In the genomic region with DNA sequence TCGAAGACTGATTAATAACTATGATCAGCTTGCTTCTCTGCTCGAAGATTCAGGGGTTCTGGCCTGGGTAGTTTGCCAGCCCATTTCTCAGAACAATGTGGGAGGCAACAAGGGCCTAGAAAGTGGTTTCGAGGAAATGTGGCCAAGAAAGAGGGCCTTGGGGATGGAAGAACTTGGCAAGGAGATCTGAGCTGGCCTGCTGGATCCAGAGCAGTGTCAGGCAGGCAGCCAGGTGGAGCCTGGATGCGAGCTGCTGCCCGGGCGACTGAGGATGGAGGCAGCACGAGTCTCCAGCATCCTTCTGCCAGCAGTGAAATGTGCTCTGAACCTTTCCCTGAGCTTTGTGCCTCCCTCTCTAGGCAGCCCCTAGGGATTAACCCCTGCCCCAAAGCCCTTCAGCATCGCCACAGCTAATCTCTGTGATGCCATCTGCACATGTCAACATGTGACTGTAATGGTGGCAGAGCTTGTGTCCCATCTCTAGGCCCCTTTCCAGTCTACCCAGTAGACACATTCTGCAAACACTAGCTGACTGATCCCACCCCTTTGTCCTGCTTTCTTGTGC, we compare ENCODE assay signal across 13 cellular contexts.
DNase-seq lines count a peak whose midpoint lies in the region; ATAC-seq and TF ChIP-seq lines count a peak whose summit lies in the region.
"Had no signal": no experiment of that assay in that cellular context is flagged by ENCODE, and none has a peak within 500 bp of the region (broad histone marks: within the 10 kb centered on the region; RNA-seq: fewer than 3 reads in every experiment).

No MANE protein-coding gene starts in this region.

- intact Hi-C loops in mammary epithelial cell (cut with micrococcal nuclease) (loop anchor here (5.0 kb wide), 1 partner anchor 39 kb away; no protein-coding TSS in a partner anchor), tibial artery (cut with DNase I; ENCODE audit: low total_unique reads) (no loop called here)

- no peaks in the 10 kb centered on the region for H3K9me3 ChIP-seq in mammary epithelial cell (replicated peaks; ENCODE audit: insufficient read depth, low read length)
- no peaks in the 10 kb centered on the region for H3K9me3 ChIP-seq in tibial artery
- H3K9me3 ChIP-seq: BLaER1 had no signal

- peak overlapping the region in 1 of 10 donors; percentile 35 for H3K4me3 Mint-ChIP-seq in naive thymus-derived CD8-positive, alpha-beta T cell
- H3K4me3 Mint-ChIP-seq: activated naive CD8-positive, alpha-beta T cell treated with anti-CD3 and anti-CD28 coated beads, Interleukin-2, amount 10 ng/mL, durations not matched to agents 7 days and 5 days; stimulated activated effector memory CD8-positive, alpha-beta T cell treated with anti-CD3 and anti-CD28 coated beads, Interleukin-12 subunit alpha, Interleukin-12 subunit beta, amount 100 ng/mL, for 72 hours had no signal

- peaks cover 0 to 2% (median 0%) of the 10 kb centered on the region in 5 donors for H3K27me3 Mint-ChIP-seq in naive thymus-derived CD8-positive, alpha-beta T cell

- no peaks in the 10 kb centered on the region for H3K9me3 Mint-ChIP-seq in naive thymus-derived CD8-positive, alpha-beta T cell
- H3K9me3 Mint-ChIP-seq: activated naive CD8-positive, alpha-beta T cell treated with anti-CD3 and anti-CD28 coated beads, Interleukin-2, amount 10 ng/mL, durations not matched to agents 7 days and 5 days; stimulated activated effector memory CD8-positive, alpha-beta T cell treated with anti-CD3 and anti-CD28 coated beads, Interleukin-12 subunit alpha, Interleukin-12 subunit beta, amount 100 ng/mL, for 72 hours had no signal

- peak overlapping the region; percentile 2 for H2AFZ ChIP-seq in mammary epithelial cell (ENCODE audit: low read depth, low read length)

- H3K9ac ChIP-seq in mammary epithelial cell (ENCODE audit: insufficient read depth, low read length) = no peak overlapping the region
- H3K9ac ChIP-seq: BLaER1 had no signal

- H3K4me2 ChIP-seq in mammary epithelial cell (ENCODE audit: insufficient read depth, low read depth, low read length) = peak overlapping the region; percentile 33
- H3K4me2 ChIP-seq: BLaER1 had no signal

- H3K36me3 ChIP-seq in mammary epithelial cell (ENCODE audit: insufficient read depth, low read length) (no peaks in the 10 kb centered on the region), tibial artery (no peaks in the 10 kb centered on the region)
- H3K36me3 ChIP-seq: BLaER1 had no signal

- peaks cover 28% of the 10 kb centered on the region for H3K4me1 ChIP-seq in mammary epithelial cell (ENCODE audit: insufficient read depth, low read length)
- peaks cover 0 to 10% (median 5%) of the 10 kb centered on the region in 4 donors for H3K4me1 ChIP-seq in tibial artery

- CTCF ChIA-PET in mammary epithelial cell (lab: Charles Lee; ENCODE audit: low non-redundant PET) = interaction anchor here (0.7 kb wide), 1 partner anchor 632 kb away, joined by 3 read pairs; no protein-coding TSS in a partner anchor

- dilution Hi-C loops in mammary epithelial cell (cut with HindIII; ENCODE audit: low sequenced_read_pairs) = loop anchor here (5.0 kb wide), 1 partner anchor 54 kb away; no protein-coding TSS in a partner anchor

- DNase-seq in C1 segment of cervical spinal cord (lab: John Stamatoyannopoulos, UW) (peak in 12 of 14 donors; percentile 19 to 71 (median 52)), NCI-H446 treated with DMSO at 0.1 percent for 48 hours (lab: John Stamatoyannopoulos, UW) (peak; percentile 85), mammary epithelial cell (peak; percentile 9), tibial artery (no peak), NCI-H2029 (lab: John Stamatoyannopoulos, UW) (no peak), T-helper 2 cell (no peak)
- DNase-seq in naive thymus-derived CD8-positive, alpha-beta T cell = no peak
- DNase-seq: activated CD8-positive, alpha-beta memory T cell treated with anti-CD3 and anti-CD28 coated beads for 24 hours; activated naive CD8-positive, alpha-beta T cell treated with anti-CD3 and anti-CD28 coated beads, Interleukin-2, amount 10 ng/mL, durations not matched to agents 7 days and 5 days; NCI-H2081 had no signal

- H4K20me1 ChIP-seq in mammary epithelial cell (ENCODE audit: insufficient read depth, low read length) = no peaks in the 10 kb centered on the region
- H4K20me1 ChIP-seq: BLaER1 had no signal

- no peak for ATAC-seq in naive thymus-derived CD8-positive, alpha-beta T cell
- no peak for ATAC-seq in GM21526 (IDR thresholded peaks at IDR 0.05; ENCODE audit: low FRiP score, unreplicated experiment)
- ATAC-seq: stimulated activated effector memory CD8-positive, alpha-beta T cell treated with anti-CD3 and anti-CD28 coated beads, Interleukin-12 subunit alpha, Interleukin-12 subunit beta, amount 100 ng/mL, for 72 hours had no signal

- H3K36me3 Mint-ChIP-seq in naive thymus-derived CD8-positive, alpha-beta T cell = no peaks in the 10 kb centered on the region
- H3K36me3 Mint-ChIP-seq: activated naive CD8-positive, alpha-beta T cell treated with anti-CD3 and anti-CD28 coated beads, Interleukin-2, amount 10 ng/mL, durations not matched to agents 7 days and 5 days; stimulated activated effector memory CD8-positive, alpha-beta T cell treated with anti-CD3 and anti-CD28 coated beads, Interleukin-12 subunit alpha, Interleukin-12 subunit beta, amount 100 ng/mL, for 72 hours had no signal

- H3K27ac Mint-ChIP-seq in naive thymus-derived CD8-positive, alpha-beta T cell = peak overlapping the region in 8 of 10 donors; percentile 43 to 95 (median 62)
- H3K27ac Mint-ChIP-seq: activated naive CD8-positive, alpha-beta T cell treated with anti-CD3 and anti-CD28 coated beads, Interleukin-2, amount 10 ng/mL, durations not matched to agents 7 days and 5 days; stimulated activated effector memory CD8-positive, alpha-beta T cell treated with anti-CD3 and anti-CD28 coated beads, Interleukin-12 subunit alpha, Interleukin-12 subunit beta, amount 100 ng/mL, for 72 hours had no signal

- no TSS peak for BruUV-seq in mammary epithelial cell (replicated peaks; lab: Mats Ljungman, UMichigan)

- H3K4me3 ChIP-seq in mammary epithelial cell (replicated peaks in 1 of 3; ENCODE audit: insufficient read depth in 1 of 3, low read depth in 2 of 3, low read length in 3 of 3) = no peak overlapping the region
- H3K4me3 ChIP-seq in tibial artery = no peak overlapping the region
- H3K4me3 ChIP-seq: BLaER1 had no signal

- no peaks in the 10 kb centered on the region for H3K79me2 ChIP-seq in mammary epithelial cell (ENCODE audit: insufficient read depth, low read length)

- no peak overlapping the region for H3K27ac ChIP-seq in mammary epithelial cell (ENCODE audit: insufficient read depth, low read depth, low read length)
- H3K27ac ChIP-seq in tibial artery = no peak overlapping the region
- H3K27ac ChIP-seq: BLaER1 had no signal

- no peak for TF ChIP-seq CTCF in mammary epithelial cell (conservative IDR thresholded peaks at IDR 0.05 in 1 of 2, IDR thresholded peaks at IDR 0.05 in 1 of 2; ENCODE audit: extremely low read depth in 1 of 2, insufficient read depth in 1 of 2, low read depth in 1 of 2, low read length in 2 of 2)
- no peak for TF ChIP-seq CTCF in tibial artery (IDR thresholded peaks at IDR 0.05)

- WGBS in mammary epithelial cell (ENCODE audit: low coverage, missing lambda C conversion rate) = 0% methylated on average over 1 of the region's 8 CpGs

- H3K27me3 ChIP-seq in mammary epithelial cell (ENCODE audit: insufficient read depth, low read length) = no peaks in the 10 kb centered on the region
- H3K27me3 ChIP-seq in tibial artery = no peaks in the 10 kb centered on the region
- H3K27me3 ChIP-seq: BLaER1 had no signal

- peaks cover 26 to 50% (median 38%) of the 10 kb centered on the region in 4 donors for H3K4me1 Mint-ChIP-seq in naive thymus-derived CD8-positive, alpha-beta T cell

- in situ Hi-C loops in mammary epithelial cell (cut with MboI; ENCODE audit: low sequenced_read_pairs in 2 of 2) = no loop called here

- POLR2A ChIA-PET in naive thymus-derived CD8-positive, alpha-beta T cell (lab: Charles Lee) = interaction anchor here (0.6 kb wide), 1 partner anchor 1056 kb away, joined by 3 read pairs; no protein-coding TSS in a partner anchor

Comparison
In these comparisons a context has a peak if more than half of its experiments do, and no peak if none do; other contexts are left out.
1. DNase-seq: peak in C1 segment of cervical spinal cord (12 of 14), NCI-H446 treated with DMSO at 0.1 percent for 48 hours (single experiment) and mammary epithelial cell (single experiment); none in naive thymus-derived CD8-positive, alpha-beta T cell (0 of 10), tibial artery (0 of 2), NCI-H2029 (single experiment) and T-helper 2 cell (0 of 5).